Comparison of ENCODE assay signal across 8 cellular contexts in the genomic region with DNA sequence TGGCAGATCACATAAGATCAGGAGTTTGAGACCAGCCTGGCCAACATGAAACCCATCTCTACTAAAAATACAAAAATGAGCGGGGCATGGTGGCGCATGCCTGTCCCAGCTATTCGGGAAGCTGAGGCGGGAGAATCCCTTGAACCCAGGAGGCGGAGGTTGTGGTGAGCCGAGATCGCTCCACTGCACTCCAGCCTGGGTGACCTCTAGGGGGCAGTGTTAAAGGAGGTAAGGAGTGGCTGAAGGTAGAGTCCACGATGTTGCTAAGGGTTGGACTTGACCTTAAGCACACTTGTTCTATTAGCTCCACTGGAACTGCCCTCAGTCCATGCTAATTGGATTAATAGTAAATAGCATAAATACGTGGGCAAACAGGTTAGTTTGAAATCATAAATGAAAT.
DNase-seq lines count a peak whose midpoint lies in the region; ATAC-seq, FAIRE-seq and TF ChIP-seq lines count a peak whose summit lies in the region.

No MANE protein-coding gene starts in this region.

- TF ChIP-seq CTCF in HL-60 (IDR thresholded peaks at IDR 0.05; ENCODE audit: insufficient read depth, low read length) (no peak), GM12878 (IDR thresholded peaks at IDR 0.05 in 2 of 3, conservative IDR thresholded peaks at IDR 0.05 in 1 of 3; ENCODE audit: control insufficient read depth in 2 of 3, extremely low read depth in 1 of 3, insufficient read depth in 1 of 3, low read depth in 3 of 3, low read length in 3 of 3) (peak; percentile 11 to 39 (median 38); a peak in 4 of 6 replicates), gastroesophageal sphincter (IDR thresholded peaks at IDR 0.05) (no peak)

- DNase-seq in activated T-cell treated with anti-CD3 and anti-CD28 coated beads, Interleukin-2, amount 50 U/mL, for 72 hours, result peak; percentile 19 to 20
- no peak for DNase-seq in activated T-cell treated with anti-CD3 and anti-CD28 coated beads, Interleukin-2, amount 50 U/mL, for 4 hours
- DNase-seq in HL-60 (ENCODE audit: low read depth in 1 of 2, low spot score in 1 of 2) (peak; percentile 3 to 12), GM12878 (ENCODE audit: low read depth, low spot score) (no peak), small intestine (peak; percentile 22), mesenchymal stem cell (no peak)

- H2BK12ac ChIP-seq in mesenchymal stem cell (ENCODE audit: low read length in 2 of 2), result no peak overlapping the region

- H3K4me1 Mint-ChIP-seq in activated T-cell treated with anti-CD3 and anti-CD28 coated beads, Interleukin-2, amount 50 U/mL, for 72 hours (ENCODE audit: low read depth), result no peaks in the 10 kb centered on the region
- H3K4me1 Mint-ChIP-seq in activated T-cell treated with anti-CD3 and anti-CD28 coated beads, Interleukin-2, amount 50 U/mL, for 4 hours (ENCODE audit: low read depth), result no peaks in the 10 kb centered on the region

- no peak overlapping the region for H3K27ac ChIP-seq in HL-60 (replicated peaks)
- H3K27ac ChIP-seq in GM12878 (ENCODE audit: control insufficient read depth, insufficient read depth), result no peak overlapping the region
- no peak overlapping the region for H3K27ac ChIP-seq in small intestine (ENCODE audit: low read depth in 1 of 2, low read length in 1 of 2)
- no peak overlapping the region for H3K27ac ChIP-seq in gastroesophageal sphincter
- H3K27ac ChIP-seq in mesenchymal stem cell (ENCODE audit: low read length, poor library complexity, severe bottlenecking), result no peak overlapping the region

- POLR2A ChIA-PET in GM12878 (lab: Charles Lee), result no interaction called here

- intact Hi-C loops in GM12878 (cut with micrococcal nuclease; ENCODE audit: unreplicated experiment), result no loop called here

- no peaks in the 10 kb centered on the region for H3K27me3 ChIP-seq in HL-60 (ENCODE audit: insufficient read depth, poor library complexity, severe bottlenecking)
- H3K27me3 ChIP-seq in GM12878 (replicated peaks in 1 of 2; ENCODE audit: control insufficient read depth in 2 of 2, insufficient read depth in 2 of 2, low read length in 1 of 2), result no peaks in the 10 kb centered on the region
- H3K27me3 ChIP-seq in small intestine (ENCODE audit: control insufficient read depth in 2 of 2, insufficient read depth in 2 of 2, low read length in 2 of 2), result peaks cover 0 to 5% of the 10 kb centered on the region in 2 donors
- peaks cover 31% of the 10 kb centered on the region for H3K27me3 ChIP-seq in gastroesophageal sphincter
- H3K27me3 ChIP-seq in mesenchymal stem cell (ENCODE audit: control insufficient read depth in 1 of 2, insufficient read depth in 1 of 2, low read length in 2 of 2), result peaks cover 15 to 29% of the 10 kb centered on the region in 2 experiments

- H2BK120ac ChIP-seq in mesenchymal stem cell (ENCODE audit: low read depth, low read length), result no peak overlapping the region

- H4K8ac ChIP-seq in mesenchymal stem cell (ENCODE audit: low read length), result no peak overlapping the region

- H3K36me3 ChIP-seq in GM12878 (ENCODE audit: control insufficient read depth in 2 of 2, insufficient read depth in 2 of 2, low read length in 1 of 2) (no peaks in the 10 kb centered on the region), small intestine (ENCODE audit: control insufficient read depth in 2 of 2, insufficient read depth in 2 of 2, low read length in 2 of 2) (no peaks in the 10 kb centered on the region), gastroesophageal sphincter (no peaks in the 10 kb centered on the region), mesenchymal stem cell (ENCODE audit: control insufficient read depth in 1 of 2, insufficient read depth in 2 of 2, low read depth in 1 of 2, low read length in 2 of 2) (no peaks in the 10 kb centered on the region)

- TF ChIP-seq POLR2A in GM12878 (IDR thresholded peaks at IDR 0.05; ENCODE audit: low read depth, low read length) (no peak), gastroesophageal sphincter (IDR thresholded peaks at IDR 0.05) (no peak)

- no peak overlapping the region for H2AK5ac ChIP-seq in mesenchymal stem cell (ENCODE audit: low read length, severe bottlenecking)

- H3K9me3 Mint-ChIP-seq in activated T-cell treated with anti-CD3 and anti-CD28 coated beads, Interleukin-2, amount 50 U/mL, for 72 hours, result no peaks in the 10 kb centered on the region
- H3K9me3 Mint-ChIP-seq in activated T-cell treated with anti-CD3 and anti-CD28 coated beads, Interleukin-2, amount 50 U/mL, for 4 hours, result no peaks in the 10 kb centered on the region

- no peak overlapping the region for H2BK5ac ChIP-seq in mesenchymal stem cell (ENCODE audit: low read depth, low read length, poor library complexity, severe bottlenecking)

- H3K18ac ChIP-seq in mesenchymal stem cell (ENCODE audit: low read depth in 1 of 2, low read length in 2 of 2), result no peak overlapping the region

- no peaks in the 10 kb centered on the region for H3K4me1 ChIP-seq in GM12878 (ENCODE audit: control insufficient read depth, insufficient read depth, low read length)
- no peaks in the 10 kb centered on the region for H3K4me1 ChIP-seq in small intestine (ENCODE audit: control insufficient read depth in 2 of 2, insufficient read depth in 1 of 2, low read depth in 1 of 2, low read length in 1 of 2)
- no peaks in the 10 kb centered on the region for H3K4me1 ChIP-seq in gastroesophageal sphincter
- H3K4me1 ChIP-seq in mesenchymal stem cell (ENCODE audit: control insufficient read depth, insufficient read depth, low read depth, low read length), result no peaks in the 10 kb centered on the region

- no peak overlapping the region for H3K4ac ChIP-seq in mesenchymal stem cell (ENCODE audit: low read depth in 1 of 2, low read length in 2 of 2)

- H3K79me1 ChIP-seq in mesenchymal stem cell (replicated peaks; ENCODE audit: low read length, poor library complexity, severe bottlenecking), result no peaks in the 10 kb centered on the region

- no peak for TF ChIP-seq RAD21 in GM12878 (IDR thresholded peaks at IDR 0.05; ENCODE audit: insufficient read depth, low read depth, low read length)

- H3K4me3 Mint-ChIP-seq in activated T-cell treated with anti-CD3 and anti-CD28 coated beads, Interleukin-2, amount 50 U/mL, for 72 hours, result no peak overlapping the region
- no peak overlapping the region for H3K4me3 Mint-ChIP-seq in activated T-cell treated with anti-CD3 and anti-CD28 coated beads, Interleukin-2, amount 50 U/mL, for 4 hours

- H3K9ac ChIP-seq in GM12878 (ENCODE audit: control insufficient read depth, insufficient read depth, low read length) (no peak overlapping the region), mesenchymal stem cell (ENCODE audit: low read length) (no peak overlapping the region)

- no peak overlapping the region for H3K4me3 ChIP-seq in HL-60 (replicated peaks; ENCODE audit: insufficient read depth, low read length)
- no peak overlapping the region for H3K4me3 ChIP-seq in GM12878
- H3K4me3 ChIP-seq in small intestine (ENCODE audit: low read depth in 1 of 2, low read length in 2 of 2), result no peak overlapping the region
- no peak overlapping the region for H3K4me3 ChIP-seq in gastroesophageal sphincter
- H3K4me3 ChIP-seq in mesenchymal stem cell (ENCODE audit: insufficient read depth in 1 of 2, low read depth in 1 of 2, low read length in 2 of 2), result no peak overlapping the region

- SMC1A ChIA-PET in GM12878 (lab: Charles Lee; ENCODE audit: uncharacterized antibody, unreplicated experiment), result no interaction called here

- H3K79me2 ChIP-seq in GM12878 (ENCODE audit: control insufficient read depth, insufficient read depth, low read length), result no peaks in the 10 kb centered on the region

- 52% methylated on average over 9 of the region's 9 CpGs for WGBS in GM12878 (ENCODE audit: insufficient coverage, insufficient replicate concordance, low lambda C conversion rate, missing lambda C conversion rate)
- 65 to 79% (median 68%) methylated on average over 9 of the region's 9 CpGs for WGBS in small intestine, 3 donors
- 44% methylated on average over 5 of the region's 9 CpGs; no CpG with 5 or more reads in 1 of the 2 donors for WGBS in gastroesophageal sphincter (ENCODE audit: low coverage in 1 of 2), 2 donors
- 71% methylated on average over 8 of the region's 9 CpGs for WGBS in mesenchymal stem cell

- CTCF ChIA-PET in GM12878 (lab: Yijun Ruan, JAX), result no interaction called here

- H3K14ac ChIP-seq in mesenchymal stem cell (ENCODE audit: low read length in 2 of 2), result no peak overlapping the region

- TF ChIP-seq EP300 in GM12878 (IDR thresholded peaks at IDR 0.05; ENCODE audit: borderline replicate concordance in 1 of 2, control insufficient read depth in 1 of 2, low read depth in 2 of 2, low read length in 2 of 2) (no peak), gastroesophageal sphincter (IDR thresholded peaks at IDR 0.05) (no peak)

- BruUV-seq in GM12878 (replicated peaks; lab: Mats Ljungman, UMichigan), result no TSS peak

- no peak overlapping the region for H2AFZ ChIP-seq in GM12878 (ENCODE audit: control insufficient read depth, low read depth, low read length)
- no peak overlapping the region for H2AFZ ChIP-seq in mesenchymal stem cell (ENCODE audit: low read depth, low read length)

- no peak for ATAC-seq in activated T-cell treated with anti-CD3 and anti-CD28 coated beads, Interleukin-2, amount 50 U/mL, for 72 hours (replicated peaks in 1 of 2)
- ATAC-seq in activated T-cell treated with anti-CD3 and anti-CD28 coated beads, Interleukin-2, amount 50 U/mL, for 4 hours, result no peak
- ATAC-seq in GM12878 (peak; percentile 41; the same call in 1 of the 3 replicates), gastroesophageal sphincter (no peak), HG03097 (IDR thresholded peaks at IDR 0.05; ENCODE audit: low FRiP score, unreplicated experiment) (no peak)

- no peak overlapping the region for H2BK15ac ChIP-seq in mesenchymal stem cell (ENCODE audit: low read depth, poor library complexity, severe bottlenecking)

- no peak overlapping the region for H3K27ac Mint-ChIP-seq in activated T-cell treated with anti-CD3 and anti-CD28 coated beads, Interleukin-2, amount 50 U/mL, for 72 hours

- H3K36me3 Mint-ChIP-seq in activated T-cell treated with anti-CD3 and anti-CD28 coated beads, Interleukin-2, amount 50 U/mL, for 72 hours (ENCODE audit: insufficient read depth in 2 of 2), result no peaks in the 10 kb centered on the region
- no peaks in the 10 kb centered on the region for H3K36me3 Mint-ChIP-seq in activated T-cell treated with anti-CD3 and anti-CD28 coated beads, Interleukin-2, amount 50 U/mL, for 4 hours (ENCODE audit: insufficient read depth)

- RAD21 ChIA-PET in GM12878 (lab: Charles Lee; ENCODE audit: unreplicated experiment), result no interaction called here

- H3K9me3 ChIP-seq in GM12878 (replicated peaks; ENCODE audit: control insufficient read depth, insufficient read depth, low read length) (no peaks in the 10 kb centered on the region), small intestine (ENCODE audit: control insufficient read depth, low read depth) (no peaks in the 10 kb centered on the region), gastroesophageal sphincter (no peaks in the 10 kb centered on the region), mesenchymal stem cell (ENCODE audit: control insufficient read depth, low read length) (peaks cover 3% of the 10 kb centered on the region)

- H3K23ac ChIP-seq in mesenchymal stem cell (ENCODE audit: low read length in 2 of 2), result no peak overlapping the region

- no peak overlapping the region for H3K4me2 ChIP-seq in GM12878 (ENCODE audit: control insufficient read depth, insufficient read depth)
- H3K4me2 ChIP-seq in mesenchymal stem cell (ENCODE audit: low read length, poor library complexity, severe bottlenecking), result no peak overlapping the region

- in situ Hi-C loops in GM12878 (cut with MboI), result no loop called here

- no peak for FAIRE-seq in GM12878 (lab: Jason Lieb, UNC)
- no peak for FAIRE-seq in small intestine (lab: Jason Lieb, UNC)

- H4K20me1 ChIP-seq in GM12878 (ENCODE audit: control insufficient read depth, insufficient read depth), result no peaks in the 10 kb centered on the region

- H4K91ac ChIP-seq in mesenchymal stem cell (ENCODE audit: low read length), result no peak overlapping the region

- peaks cover 23% of the 10 kb centered on the region for H3K27me3 Mint-ChIP-seq in activated T-cell treated with anti-CD3 and anti-CD28 coated beads, Interleukin-2, amount 50 U/mL, for 72 hours (ENCODE audit: low read depth)
- peaks cover 26% of the 10 kb centered on the region for H3K27me3 Mint-ChIP-seq in activated T-cell treated with anti-CD3 and anti-CD28 coated beads, Interleukin-2, amount 50 U/mL, for 4 hours (ENCODE audit: low read depth)

Comparison
In these comparisons a context has a peak if more than half of its experiments do, and no peak if none do; other contexts are left out.
1. DNase-seq: peak in activated T-cell treated with anti-CD3 and anti-CD28 coated beads, Interleukin-2, amount 50 U/mL, for 72 hours (2 of 2), HL-60 (2 of 2) and small intestine (single experiment); none in activated T-cell treated with anti-CD3 and anti-CD28 coated beads, Interleukin-2, amount 50 U/mL, for 4 hours (single experiment), GM12878 (single experiment) and mesenchymal stem cell (single experiment).
2. CTCF ChIP-seq: peak in GM12878 (3 of 3); none in HL-60 (single experiment) and gastroesophageal sphincter (0 of 4).